ENCODE assay signal across 8 cellular contexts in genomic region chr10:117681104-117681503, GRCh38.
"Had no signal": no experiment of that assay in that cellular context is flagged by ENCODE, and none has a peak within 500 bp of the region (broad histone marks: within the 10 kb centered on the region; RNA-seq: fewer than 3 reads in every experiment).

No MANE protein-coding gene starts in this region.

- H3K27ac Mint-ChIP-seq: GM23338, IgD-negative memory B cell had no signal

- DNase-seq: H9, HCEC 1CT, KBM-7 had no signal

- H3K27ac ChIP-seq: HL-60 had no signal

- H3K27me3 Mint-ChIP-seq: IgD-negative memory B cell had no signal

- H3K4me1 Mint-ChIP-seq: IgD-negative memory B cell had no signal

- H3K9me3 Mint-ChIP-seq: GM23338, H9, IgD-negative memory B cell had no signal

- H3K4me3 Mint-ChIP-seq: GM23338, H9, IgD-negative memory B cell had no signal

- FAIRE-seq: H1, H54 had no signal

- H3K36me3 Mint-ChIP-seq: IgD-negative memory B cell had no signal

- H3K4me3 ChIP-seq: GM23338 had no signal

- ATAC-seq: GM23338 had no signal
